Comparison of ENCODE assay signal across 8 cellular contexts in genomic region chr9:131709741-131710499, GRCh38. TPM values are rescaled to one million over a fixed set of nuclear protein-coding genes. Genes with fewer than 3 reads are reported as not detected.
DNase-seq lines count a peak whose midpoint lies in the region; ATAC-seq lines count a peak whose summit lies in the region.

No MANE protein-coding gene starts in this region.

- DNase-seq in A172 (ENCODE audit: low spot score) (peak; percentile 40), astrocyte of the hippocampus (ENCODE audit: low read depth, low spot score) (peak; percentile 66), naive B cell (no peak), left lobe of liver (ENCODE audit: low spot score) (no peak), NCI-H446 treated with DMSO at 0.1 percent for 48 hours (lab: John Stamatoyannopoulos, UW) (no peak)

- H3K9me3 Mint-ChIP-seq in naive B cell, result no peaks in the 10 kb centered on the region

- H3K4me3 Mint-ChIP-seq in naive B cell, result peak overlapping the region in 3 of 8 donors; percentile 9 to 53 (median 39)

- peaks cover 1 to 3% of the 10 kb centered on the region in 2 donors for H3K36me3 Mint-ChIP-seq in naive B cell

- peaks cover 61 to 91% (median 83%) of the 10 kb centered on the region in 3 donors for H3K4me1 Mint-ChIP-seq in naive B cell

- ATAC-seq in GM18873 (IDR thresholded peaks at IDR 0.05; ENCODE audit: low FRiP score, unreplicated experiment) (peak; percentile 40), HG03565 (IDR thresholded peaks at IDR 0.05; ENCODE audit: unreplicated experiment) (peak; percentile 65), naive B cell (ENCODE audit: low read depth in 2 of 2) (peak; percentile 56 to 78), left lobe of liver (no peak), GM21526 (IDR thresholded peaks at IDR 0.05; ENCODE audit: low FRiP score, unreplicated experiment) (no peak)

- H3K27ac Mint-ChIP-seq in naive B cell, result peak overlapping the region; percentile 48 to 93 (median 73)

- no peaks in the 10 kb centered on the region for H3K27me3 Mint-ChIP-seq in naive B cell

RNA-seq across cellular contexts. Expression of gene RAPGEF1, which starts 30.0 kb away (rescaled TPM):
- 20.0 and 40.9 TPM in 2 replicates for total RNA-seq in A172 (2014; rRNA removed; shearing (Covaris generic))
- 10 to 100 TPM in 2 of 6 donors, 1 to 10 TPM in 4; 3.4 to 21.1 (median 7.9) TPM for polyA plus RNA-seq in naive B cell (ENCODE audit: low read depth in 6 of 6)
- total RNA-seq in left lobe of liver, result 36.9 TPM

Comparison
In these comparisons a context has a peak if more than half of its experiments do, and no peak if none do; other contexts are left out.
1. DNase-seq: peak in A172 (single experiment) and astrocyte of the hippocampus (single experiment); none in naive B cell (single experiment), left lobe of liver (single experiment) and NCI-H446 treated with DMSO at 0.1 percent for 48 hours (single experiment).
2. ATAC-seq: peak in GM18873 (single experiment), HG03565 (single experiment) and naive B cell (2 of 2); none in left lobe of liver (single experiment) and GM21526 (single experiment).